8 cellular contexts compared by ENCODE assay signal in the genomic region with DNA sequence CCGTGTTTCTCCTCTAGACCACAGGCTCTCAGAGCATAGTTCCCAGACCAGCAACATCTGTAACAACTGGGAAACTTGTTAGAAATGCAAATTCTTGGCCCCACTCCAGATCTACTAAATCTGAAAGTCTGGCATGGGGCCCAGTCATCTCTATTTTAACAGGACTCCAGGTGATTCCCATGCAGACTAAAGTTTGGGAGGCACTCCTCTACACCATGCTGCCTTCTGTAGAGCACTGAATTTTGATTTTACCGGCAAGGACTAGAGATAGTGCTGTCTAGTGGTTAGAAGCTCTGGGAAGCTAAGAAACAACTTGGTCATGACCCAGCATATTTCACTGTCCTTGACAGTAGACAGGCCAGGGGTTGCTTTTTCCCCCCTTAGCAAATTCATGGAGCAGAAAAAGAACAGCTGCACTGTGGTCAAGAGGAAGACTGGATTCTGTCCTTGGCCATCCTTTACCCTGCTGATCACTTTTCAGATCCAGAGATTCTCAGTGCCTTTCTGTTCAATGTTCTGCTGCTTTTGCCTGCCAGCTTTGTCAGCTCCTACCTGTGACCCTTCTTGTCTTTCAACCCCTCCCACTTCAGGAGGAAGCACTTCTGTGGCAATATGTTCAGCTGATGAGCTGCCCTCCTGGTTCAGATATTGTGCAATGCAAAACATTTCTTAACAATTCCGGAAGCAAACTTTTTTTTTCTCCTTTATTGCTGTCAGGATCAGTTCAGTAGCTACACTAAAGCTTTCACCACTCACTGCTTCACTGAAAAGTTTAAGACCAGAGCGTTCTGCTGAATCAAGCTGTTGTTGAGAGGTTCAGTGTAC.
DNase-seq lines count a peak whose midpoint lies in the region; ATAC-seq and TF ChIP-seq lines count a peak whose summit lies in the region.

No MANE protein-coding gene starts in this region.

- peaks cover 31% of the 10 kb centered on the region for H3K4me1 Mint-ChIP-seq in activated CD8-positive, alpha-beta memory T cell treated with anti-CD3 and anti-CD28 coated beads, Interleukin-2, amount 10 ng/mL, durations not matched to agents 7 days and 5 days
- peaks cover 62% of the 10 kb centered on the region for H3K4me1 Mint-ChIP-seq in stimulated activated naive CD8-positive, alpha-beta T cell treated with anti-CD3 and anti-CD28 coated beads, Interleukin-15, amount 100 ng/mL, for 72 hours

- H3K4me3 Mint-ChIP-seq in activated CD8-positive, alpha-beta memory T cell treated with anti-CD3 and anti-CD28 coated beads, Interleukin-2, amount 10 ng/mL, durations not matched to agents 7 days and 5 days: no peak overlapping the region
- H3K4me3 Mint-ChIP-seq in stimulated activated naive CD8-positive, alpha-beta T cell treated with anti-CD3 and anti-CD28 coated beads, Interleukin-15, amount 100 ng/mL, for 72 hours: peak overlapping the region; percentile 78 to 79

- no peaks in the 10 kb centered on the region for H4K20me1 ChIP-seq in SK-N-SH (ENCODE audit: insufficient read depth)

- H3K4me2 ChIP-seq in SK-N-SH: no peak overlapping the region

- TF ChIP-seq RAD21 in SK-N-SH (IDR thresholded peaks at IDR 0.05; ENCODE audit: low read length): no peak

- H3K4me3 ChIP-seq in SK-N-SH (ENCODE audit: low read depth in 2 of 2, low read length in 1 of 2): no peak overlapping the region
- H3K4me3 ChIP-seq in esophagus muscularis mucosa: no peak overlapping the region

- TF ChIP-seq CTCF in SK-N-SH (IDR thresholded peaks at IDR 0.05) (no peak), esophagus muscularis mucosa (IDR thresholded peaks at IDR 0.05) (no peak)

- H3K27me3 Mint-ChIP-seq in activated CD8-positive, alpha-beta memory T cell treated with anti-CD3 and anti-CD28 coated beads, Interleukin-2, amount 10 ng/mL, durations not matched to agents 7 days and 5 days: no peaks in the 10 kb centered on the region
- H3K27me3 Mint-ChIP-seq in stimulated activated naive CD8-positive, alpha-beta T cell treated with anti-CD3 and anti-CD28 coated beads, Interleukin-15, amount 100 ng/mL, for 72 hours: no peaks in the 10 kb centered on the region

- DNase-seq in activated CD8-positive, alpha-beta memory T cell treated with anti-CD3 and anti-CD28 coated beads, Interleukin-2, amount 10 ng/mL, durations not matched to agents 7 days and 5 days: no peak
- no peak for DNase-seq in activated CD8-positive, alpha-beta memory T cell treated with anti-CD3 and anti-CD28 coated beads for 24 hours
- DNase-seq in SK-N-SH (peak; percentile 12), left cardiac atrium (no peak), esophagus muscularis mucosa (ENCODE audit: extremely low spot score) (no peak)
- DNase-seq in stimulated activated naive CD8-positive, alpha-beta T cell treated with anti-CD3 and anti-CD28 coated beads, Interleukin-15, amount 100 ng/mL, for 72 hours: peak; percentile 20 to 38

- H3K79me2 ChIP-seq in SK-N-SH (ENCODE audit: insufficient read depth): no peaks in the 10 kb centered on the region

- POLR2A ChIA-PET in SK-N-SH (lab: Yijun Ruan, JAX): no interaction called here

- H3K4me1 ChIP-seq in SK-N-SH (ENCODE audit: control insufficient read depth in 1 of 2, insufficient read depth in 2 of 2, low read depth in 1 of 2, low read length in 1 of 2) (peaks cover 0 to 26% of the 10 kb centered on the region in 2 experiments; a peak in 3 of 4 replicates), esophagus muscularis mucosa (peaks cover 11 to 23% (median 16%) of the 10 kb centered on the region in 4 donors)

- H3K9me3 Mint-ChIP-seq in activated CD8-positive, alpha-beta memory T cell treated with anti-CD3 and anti-CD28 coated beads, Interleukin-2, amount 10 ng/mL, durations not matched to agents 7 days and 5 days (ENCODE audit: low read depth): peaks cover 2% of the 10 kb centered on the region
- peaks cover 9% of the 10 kb centered on the region in 2 donors for H3K9me3 Mint-ChIP-seq in stimulated activated naive CD8-positive, alpha-beta T cell treated with anti-CD3 and anti-CD28 coated beads, Interleukin-15, amount 100 ng/mL, for 72 hours

- CTCF ChIA-PET in activated CD8-positive, alpha-beta memory T cell treated with anti-CD3 and anti-CD28 coated beads, Interleukin-2, amount 10 ng/mL, durations not matched to agents 7 days and 5 days (lab: Charles Lee): interaction anchor here (1.6 to 1.9 kb wide), 2 partner anchors 146 to 176 kb away, joined by 6 to 7 read pairs; no protein-coding TSS in a partner anchor
- CTCF ChIA-PET in SK-N-SH (lab: Yijun Ruan, JAX): interaction anchor here (0.9 to 1.2 kb wide), 5 partner anchors 8 to 1660 kb away, joined by 3 to 4 read pairs (median 3); no protein-coding TSS in a partner anchor

- peaks cover 4% of the 10 kb centered on the region for H3F3A ChIP-seq in SK-N-SH (replicated peaks; ENCODE audit: insufficient read depth)

- no peaks in the 10 kb centered on the region for H3K36me3 Mint-ChIP-seq in activated CD8-positive, alpha-beta memory T cell treated with anti-CD3 and anti-CD28 coated beads, Interleukin-2, amount 10 ng/mL, durations not matched to agents 7 days and 5 days

- intact Hi-C loops in left cardiac atrium (cut with DNase I) (no loop called here), esophagus muscularis mucosa (cut with DNase I) (no loop called here)

- TF ChIP-seq EP300 in SK-N-SH (IDR thresholded peaks at IDR 0.05; ENCODE audit: borderline replicate concordance in 1 of 2, low read depth in 1 of 2, low read length in 1 of 2) (no peak), esophagus muscularis mucosa (IDR thresholded peaks at IDR 0.05) (no peak)

- peak overlapping the region; percentile 55 for H3K27ac Mint-ChIP-seq in activated CD8-positive, alpha-beta memory T cell treated with anti-CD3 and anti-CD28 coated beads, Interleukin-2, amount 10 ng/mL, durations not matched to agents 7 days and 5 days
- H3K27ac Mint-ChIP-seq in stimulated activated naive CD8-positive, alpha-beta T cell treated with anti-CD3 and anti-CD28 coated beads, Interleukin-15, amount 100 ng/mL, for 72 hours: peak overlapping the region; percentile 87 to 92

- H3K9me3 ChIP-seq in SK-N-SH (no peaks in the 10 kb centered on the region), esophagus muscularis mucosa (peaks cover 0 to 9% (median 2%) of the 10 kb centered on the region in 4 donors)

- 41% methylated on average over 4 of the region's 4 CpGs for WGBS in SK-N-SH (ENCODE audit: low lambda C conversion rate)
- WGBS in esophagus muscularis mucosa: 59% methylated on average over 4 of the region's 4 CpGs

- peak; percentile 38 for ATAC-seq in activated CD8-positive, alpha-beta memory T cell treated with anti-CD3 and anti-CD28 coated beads, Interleukin-2, amount 10 ng/mL, durations not matched to agents 7 days and 5 days
- peak; percentile 38 for ATAC-seq in HG03342 (IDR thresholded peaks at IDR 0.05; ENCODE audit: unreplicated experiment)
- peak; percentile 64 to 76 for ATAC-seq in left cardiac atrium
- ATAC-seq in stimulated activated naive CD8-positive, alpha-beta T cell treated with anti-CD3 and anti-CD28 coated beads, Interleukin-15, amount 100 ng/mL, for 72 hours: peak; percentile 66
- ATAC-seq in HG03469 (IDR thresholded peaks at IDR 0.05; ENCODE audit: unreplicated experiment): no peak

- H2AFZ ChIP-seq in SK-N-SH (ENCODE audit: low read depth): no peak overlapping the region

- H3K27ac ChIP-seq in SK-N-SH (ENCODE audit: low read depth in 2 of 2, low read length in 1 of 2) (peak overlapping the region in 1 of 2 experiments; percentile 67; a peak in 3 of 4 replicates), esophagus muscularis mucosa (replicated peaks in 1 of 4) (peak overlapping the region in 2 of 4 donors; percentile 14 to 33)

- H3K9ac ChIP-seq in SK-N-SH: no peak overlapping the region

- no peaks in the 10 kb centered on the region for H3K27me3 ChIP-seq in SK-N-SH (ENCODE audit: insufficient read depth)
- no peaks in the 10 kb centered on the region for H3K27me3 ChIP-seq in esophagus muscularis mucosa

- no peaks in the 10 kb centered on the region for H3K9me2 ChIP-seq in SK-N-SH

- H3K36me3 ChIP-seq in SK-N-SH (replicated peaks in 1 of 2; ENCODE audit: control insufficient read depth in 1 of 2, insufficient read depth in 2 of 2, low read length in 1 of 2) (no peaks in the 10 kb centered on the region), esophagus muscularis mucosa (no peaks in the 10 kb centered on the region)

- no peak for TF ChIP-seq POLR2A in esophagus muscularis mucosa (IDR thresholded peaks at IDR 0.05; ENCODE audit: low read depth)

TF ChIP-seq in SK-N-SH, 30 proteins besides CTCF, POLR2A, EP300 and RAD21:
- TF ChIP-seq YY1 (IDR thresholded peaks at IDR 0.05; ENCODE audit: low read depth) (no peak), RCOR1 (IDR thresholded peaks at IDR 0.05; ENCODE audit: low read length) (peak; percentile 28; the same call in 1 of the 2 replicates), MEF2A (IDR thresholded peaks at IDR 0.05; ENCODE audit: borderline replicate concordance, low read depth) (no peak), NFIC (IDR thresholded peaks at IDR 0.05; ENCODE audit: borderline replicate concordance) (peak; percentile 73), MAX (IDR thresholded peaks at IDR 0.05; ENCODE audit: low read depth) (no peak), SMC3 (IDR thresholded peaks at IDR 0.05; ENCODE audit: low read depth, low read length) (no peak), IRF3 (IDR thresholded peaks at IDR 0.05; ENCODE audit: low read depth, low read length) (no peak), USF1 (IDR thresholded peaks at IDR 0.05; ENCODE audit: borderline replicate concordance, low read depth) (no peak), TAF1 (IDR thresholded peaks at IDR 0.05; ENCODE audit: borderline replicate concordance, low read depth, low read length) (no peak), TCF12 (IDR thresholded peaks at IDR 0.05) (0 out of 2 replicates have a peak, but pooled peaks have one; percentile 4)

Comparison
In these comparisons a context has a peak if more than half of its experiments do, and no peak if none do; other contexts are left out.
1. DNase-seq: peak in SK-N-SH (single experiment) and stimulated activated naive CD8-positive, alpha-beta T cell treated with anti-CD3 and anti-CD28 coated beads, Interleukin-15, amount 100 ng/mL, for 72 hours (2 of 2); none in activated CD8-positive, alpha-beta memory T cell treated with anti-CD3 and anti-CD28 coated beads, Interleukin-2, amount 10 ng/mL, durations not matched to agents 7 days and 5 days (single experiment), activated CD8-positive, alpha-beta memory T cell treated with anti-CD3 and anti-CD28 coated beads for 24 hours (single experiment), left cardiac atrium (single experiment) and esophagus muscularis mucosa (single experiment).